8 cellular contexts compared by ENCODE assay signal in the genomic region with DNA sequence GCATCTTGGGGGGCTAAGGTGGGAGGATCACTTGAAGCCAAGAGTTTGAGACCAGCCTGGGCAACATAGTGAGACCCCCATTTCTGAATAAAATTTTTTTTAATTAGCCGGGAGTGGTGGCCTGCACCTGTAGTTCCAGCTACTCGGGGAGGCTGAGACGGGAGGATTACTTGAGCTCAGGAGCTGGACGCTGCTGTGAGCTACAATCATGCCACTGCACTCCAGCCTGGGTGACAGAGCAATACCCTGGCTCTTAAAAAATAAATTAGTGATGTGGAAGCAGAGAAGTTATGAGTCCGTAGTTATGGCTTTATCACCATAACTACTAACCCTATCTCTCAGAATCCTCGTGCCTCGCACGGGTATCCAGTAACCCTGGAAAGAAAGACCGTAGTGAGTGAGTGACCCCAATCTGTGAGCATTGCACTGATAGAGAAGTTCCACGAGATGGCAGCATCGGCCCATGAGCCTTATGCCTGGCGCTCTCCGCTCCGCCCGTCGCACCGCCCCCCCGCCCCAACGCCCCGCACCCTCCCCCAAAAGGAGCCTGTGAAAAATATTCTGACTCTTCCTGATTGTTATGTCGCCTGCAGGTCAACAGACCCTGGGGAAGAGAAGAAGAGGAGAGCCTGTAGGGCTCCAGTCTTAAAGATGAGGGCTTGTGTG. TPM values are rescaled to one million over a fixed set of nuclear protein-coding genes. Genes with fewer than 3 reads are reported as not detected.
DNase-seq lines count a peak whose midpoint lies in the region; ATAC-seq, FAIRE-seq and TF ChIP-seq lines count a peak whose summit lies in the region.

No MANE protein-coding gene starts in this region.

- in situ Hi-C loops in GM12878 (cut with MboI): loop anchor here (5.0 to 10.0 kb wide), 4 partner anchors 258 to 581 kb away; no protein-coding TSS in a partner anchor

- no peaks in the 10 kb centered on the region for H3K79me2 ChIP-seq in GM12878 (ENCODE audit: control insufficient read depth, insufficient read depth, low read length)

- no peak for TF ChIP-seq EP300 in GM12878 (IDR thresholded peaks at IDR 0.05; ENCODE audit: borderline replicate concordance in 1 of 2, control insufficient read depth in 1 of 2, low read depth in 2 of 2, low read length in 2 of 2)

- peaks cover 7% of the 10 kb centered on the region for H3K27me3 Mint-ChIP-seq in CD8-positive, alpha-beta T cell (ENCODE audit: low read depth)

- H3K9me3 Mint-ChIP-seq in CD8-positive, alpha-beta T cell: no peaks in the 10 kb centered on the region

- no TSS peak for BruUV-seq in GM12878 (replicated peaks; lab: Mats Ljungman, UMichigan)

- no peaks in the 10 kb centered on the region for H3K27me3 ChIP-seq in CD8-positive, alpha-beta T cell (ENCODE audit: insufficient read depth, low read length)
- H3K27me3 ChIP-seq in GM12878 (replicated peaks in 1 of 2; ENCODE audit: control insufficient read depth in 2 of 2, insufficient read depth in 2 of 2, low read length in 1 of 2) (no peaks in the 10 kb centered on the region), iPS-18a (ENCODE audit: control insufficient read depth, insufficient read depth, low read length) (peaks cover 13% of the 10 kb centered on the region)

- H2AFZ ChIP-seq in GM12878 (ENCODE audit: control insufficient read depth, low read depth, low read length): no peak overlapping the region

- intact Hi-C loops in CD8-positive, alpha-beta T cell (cut with DNase I, micrococcal nuclease): loop anchor here (1.0 to 5.0 kb wide), 9 partner anchors 71 to 733 kb away; no protein-coding TSS in a partner anchor
- intact Hi-C loops in GM12878 (cut with micrococcal nuclease; ENCODE audit: unreplicated experiment): loop anchor here (1.0 to 10.0 kb wide), 2 partner anchors 171 to 256 kb away; no protein-coding TSS in a partner anchor

- WGBS in GM12878 (ENCODE audit: insufficient coverage, insufficient replicate concordance, low lambda C conversion rate, missing lambda C conversion rate): 4% methylated on average over 12 of the region's 21 CpGs

- no peaks in the 10 kb centered on the region for H3K36me3 ChIP-seq in CD8-positive, alpha-beta T cell (ENCODE audit: insufficient read depth, low read length)
- no peaks in the 10 kb centered on the region for H3K36me3 ChIP-seq in GM12878 (ENCODE audit: control insufficient read depth in 2 of 2, insufficient read depth in 2 of 2, low read length in 1 of 2)
- H3K36me3 ChIP-seq in iPS-18a (ENCODE audit: control insufficient read depth, low read depth, low read length): no peaks in the 10 kb centered on the region

- H3K9ac ChIP-seq in GM12878 (ENCODE audit: control insufficient read depth, insufficient read depth, low read length): no peak overlapping the region
- no peak overlapping the region for H3K9ac ChIP-seq in iPS-18a (ENCODE audit: low read length)

- TF ChIP-seq RAD21 in GM12878 (IDR thresholded peaks at IDR 0.05; ENCODE audit: insufficient read depth, low read depth, low read length): peak; percentile 74

- no peak overlapping the region for H3K4me2 ChIP-seq in GM12878 (ENCODE audit: control insufficient read depth, insufficient read depth)

- H3K36me3 Mint-ChIP-seq in CD8-positive, alpha-beta T cell: no peaks in the 10 kb centered on the region

- peaks cover 11% of the 10 kb centered on the region for H3K4me1 Mint-ChIP-seq in CD8-positive, alpha-beta T cell (ENCODE audit: low read depth)

- no peaks in the 10 kb centered on the region for H3K9me3 ChIP-seq in CD8-positive, alpha-beta T cell (ENCODE audit: low read length)
- no peaks in the 10 kb centered on the region for H3K9me3 ChIP-seq in GM12878 (replicated peaks; ENCODE audit: control insufficient read depth, insufficient read depth, low read length)
- no peaks in the 10 kb centered on the region for H3K9me3 ChIP-seq in iPS-18a (ENCODE audit: control insufficient read depth, low read depth, low read length)

- H3K4me1 ChIP-seq in CD8-positive, alpha-beta T cell (ENCODE audit: insufficient read depth, low read length): peaks cover 6% of the 10 kb centered on the region
- H3K4me1 ChIP-seq in GM12878 (ENCODE audit: control insufficient read depth, insufficient read depth, low read length) (peaks cover 12% of the 10 kb centered on the region), iPS-18a (ENCODE audit: control insufficient read depth, low read depth, low read length) (peaks cover 6% of the 10 kb centered on the region)

- H3K27ac ChIP-seq in CD8-positive, alpha-beta T cell (ENCODE audit: low read depth, low read length): no peak overlapping the region
- H3K27ac ChIP-seq in GM12878 (ENCODE audit: control insufficient read depth, insufficient read depth): no peak overlapping the region
- H3K27ac ChIP-seq in iPS-18a (ENCODE audit: low read length): no peak overlapping the region

- peak; percentile 86 for TF ChIP-seq CTCF in CD8-positive, alpha-beta T cell (IDR thresholded peaks at IDR 0.05)
- peak; percentile 62 to 91 (median 76) for TF ChIP-seq CTCF in GM12878 (IDR thresholded peaks at IDR 0.05 in 2 of 3, conservative IDR thresholded peaks at IDR 0.05 in 1 of 3; ENCODE audit: control insufficient read depth in 2 of 3, extremely low read depth in 1 of 3, insufficient read depth in 1 of 3, low read depth in 3 of 3, low read length in 3 of 3)

- H3K4me3 Mint-ChIP-seq in CD8-positive, alpha-beta T cell: no peak overlapping the region

- H3K4me3 ChIP-seq in CD8-positive, alpha-beta T cell (ENCODE audit: low read depth, low read length): no peak overlapping the region
- no peak overlapping the region for H3K4me3 ChIP-seq in GM12878
- peak overlapping the region; percentile 48 for H3K4me3 ChIP-seq in iPS-18a (ENCODE audit: low read length)

- peak in 6 of 7 experiments; percentile 41 to 68 (median 54) for DNase-seq in CD8-positive, alpha-beta T cell
- DNase-seq in HPDE6-E6E7 (ENCODE audit: extremely low spot score): peak; percentile 49
- DNase-seq in T-helper 1 cell: peak; percentile 27 to 54 (median 38)
- no peak for DNase-seq in GM12878 (ENCODE audit: low read depth, low spot score)
- peak; percentile 66 for DNase-seq in stimulated activated CD4-positive, alpha-beta T cell treated with anti-CD3 and anti-CD28 coated beads, Interleukin-15, amount 100 ng/mL, for 24 hours

- CTCF ChIA-PET in CD8-positive, alpha-beta T cell (lab: Charles Lee): interaction anchor here (0.6 to 6.6 kb wide), 22 partner anchors 9 to 520 kb away, joined by 3 to 102 read pairs (median 4); no protein-coding TSS in a partner anchor
- CTCF ChIA-PET in GM12878 (lab: Yijun Ruan, JAX): interaction anchor here (0.6 to 11.1 kb wide), 26 partner anchors 8 to 1499 kb away, joined by 3 to 359 read pairs (median 3); a partner anchor contains a TSS

- H3K27ac Mint-ChIP-seq in CD8-positive, alpha-beta T cell: no peak overlapping the region

- ATAC-seq in CD8-positive, alpha-beta T cell: peak; percentile 45
- ATAC-seq in GM12878 (peak; percentile 55), GM18909 (IDR thresholded peaks at IDR 0.05; ENCODE audit: poor library complexity, unreplicated experiment) (no peak), HG03095 (IDR thresholded peaks at IDR 0.05; ENCODE audit: unreplicated experiment) (no peak)

- POLR2A ChIA-PET in CD8-positive, alpha-beta T cell (lab: Charles Lee): interaction anchor here (1.0 kb wide), 1 partner anchor 256 kb away, joined by 3 read pairs; no protein-coding TSS in a partner anchor
- POLR2A ChIA-PET in GM12878 (lab: Charles Lee): no interaction called here

- FAIRE-seq in GM12878 (lab: Jason Lieb, UNC): peak; percentile 92

- SMC1A ChIA-PET in GM12878 (lab: Charles Lee; ENCODE audit: uncharacterized antibody, unreplicated experiment): interaction anchor here (1.0 to 14.0 kb wide), 8 partner anchors 16 to 460 kb away, joined by 3 to 249 read pairs (median 3); no protein-coding TSS in a partner anchor

- RAD21 ChIA-PET in GM12878 (lab: Charles Lee; ENCODE audit: unreplicated experiment): interaction anchor here (0.7 to 5.1 kb wide), 9 partner anchors 12 to 582 kb away, joined by 3 to 28 read pairs (median 3); no protein-coding TSS in a partner anchor

- H4K20me1 ChIP-seq in GM12878 (ENCODE audit: control insufficient read depth, insufficient read depth): no peaks in the 10 kb centered on the region

- no peak for TF ChIP-seq POLR2A in GM12878 (IDR thresholded peaks at IDR 0.05; ENCODE audit: low read depth, low read length)

TF ChIP-seq in GM12878, 131 proteins besides CTCF, POLR2A, EP300 and RAD21:
- TF ChIP-seq, protein P1, sequence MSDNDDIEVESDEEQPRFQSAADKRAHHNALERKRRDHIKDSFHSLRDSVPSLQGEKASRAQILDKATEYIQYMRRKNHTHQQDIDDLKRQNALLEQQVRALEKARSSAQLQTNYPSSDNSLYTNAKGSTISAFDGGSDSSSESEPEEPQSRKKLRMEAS (IDR thresholded peaks at IDR 0.05; ENCODE audit: low read depth, low read length): no peak
- TF ChIP-seq NR2F1 (conservative IDR thresholded peaks at IDR 0.05) (no peak), MYC (IDR thresholded peaks at IDR 0.05; ENCODE audit: insufficient read depth, insufficient read length, insufficient replicate concordance, low read length, severe bottlenecking) (no peak), SMC3 (IDR thresholded peaks at IDR 0.05; ENCODE audit: borderline replicate concordance, low read length) (peak; percentile 74; the same call in 1 of the 2 replicates)

RNA-seq across cellular contexts. Expression of a gene that starts 4.9 kb away (rescaled TPM):
- 1 to 10 TPM; 1.4 to 2.9 TPM for total RNA-seq in CD8-positive, alpha-beta T cell
- 6.6 and 7.2 TPM in 2 replicates for total RNA-seq in GM12878 (2013; cell fraction: nucleolus; rRNA removed)
- 1.5 and 1.8 TPM in 2 replicates for total RNA-seq in GM12878 (2014; rRNA removed)
- total RNA-seq in GM12878 (2014; rRNA removed; fragmentation: Illumina TruSeq; extraction: Trizol): 1.5 and 1.6 TPM in 2 replicates
- 3.2 and 3.6 TPM in 2 replicates for total RNA-seq in GM12878 (2021)
- polyA plus RNA-seq in GM12878 (2011; ENCODE audit: low read depth): 1.1 TPM
- polyA plus RNA-seq in GM12878 (2011; rRNA removed): 1.5 and 2.8 TPM in 2 replicates
- polyA plus RNA-seq in GM12878 (2011; cell fraction: cytosol; rRNA removed): 3.7 and 4.2 TPM in 2 replicates
- 3.5 and 4.4 TPM in 2 replicates for polyA plus RNA-seq in GM12878 (2011; cell fraction: nucleus; rRNA removed)
- 1.6 TPM in 2 replicates for polyA plus RNA-seq in GM12878 (2012)
- 3.1 and 3.2 TPM in 2 replicates for polyA plus RNA-seq in GM12878 (2014; fragmentation: Illumina TruSeq; extraction: Trizol)
- 1 to 10 TPM; 2.1 to 2.5 TPM for polyA plus RNA-seq in GM12878 (2014; fragmentation: Nextera tagmentation; extraction: Ambion mirVana)
- polyA plus RNA-seq in GM12878 (2014; rRNA removed): 1.8 and 2.0 TPM in 2 replicates
- 1 to 10 TPM; 3.1 to 4.0 TPM for polyA plus RNA-seq in GM12878 (2016; fragmentation: Nextera tagmentation; extraction: Ambion mirVana)
- 3.8 and 4.7 TPM in 2 replicates for polyA minus RNA-seq in GM12878 (2011; rRNA and poly(A)+ RNA removed)
- polyA minus RNA-seq in GM12878 (2011; cell fraction: cytosol; rRNA and poly(A)+ RNA removed): 1.1 and 3.2 TPM in 2 replicates
- polyA minus RNA-seq in GM12878 (2011; cell fraction: nucleus; rRNA and poly(A)+ RNA removed): 2.8 and 4.5 TPM in 2 replicates

Comparison
In these comparisons a context has a peak if more than half of its experiments do, and no peak if none do; other contexts are left out.
1. ATAC-seq: peak in CD8-positive, alpha-beta T cell (single experiment) and GM12878 (single experiment); none in GM18909 (single experiment) and HG03095 (single experiment).